In genomic region chr7:12706900-12707536, GRCh38 we compare ENCODE assay signal across 11 cellular contexts. TPM values are rescaled to one million over a fixed set of nuclear protein-coding genes. Genes with fewer than 3 reads are reported as not detected.
DNase-seq lines count a peak whose midpoint lies in the region; ATAC-seq and TF ChIP-seq lines count a peak whose summit lies in the region.
"Had no signal": no experiment of that assay in that cellular context is flagged by ENCODE, and none has a peak within 500 bp of the region (broad histone marks: within the 10 kb centered on the region; RNA-seq: fewer than 3 reads in every experiment).

No MANE protein-coding gene starts in this region.

- CTCF ChIA-PET in RWPE1 (lab: Yijun Ruan, JAX), result no interaction called here
- CTCF ChIA-PET in CD8-positive, alpha-beta T cell (lab: Charles Lee), result no interaction called here

- H3K9me3 Mint-ChIP-seq in CD8-positive, alpha-beta T cell, result no peaks in the 10 kb centered on the region
- H3K9me3 Mint-ChIP-seq: T-helper 2 cell treated with Interferon-gamma antibody and Interleukin-4, amounts not matched to agents 5 μg/mL and 100 μg/mL, for 36 hours had no signal

- POLR2A ChIA-PET in RWPE1 (lab: Yijun Ruan, JAX; ENCODE audit: low non-redundant PET), result no interaction called here
- POLR2A ChIA-PET in CD8-positive, alpha-beta T cell (lab: Charles Lee), result interaction anchor here (0.5 to 1.2 kb wide), 2 partner anchors 8 to 1695 kb away, joined by 3 read pairs; no protein-coding TSS in a partner anchor

- no peaks in the 10 kb centered on the region for H3K9me3 ChIP-seq in thyroid gland
- no peaks in the 10 kb centered on the region for H3K9me3 ChIP-seq in CD8-positive, alpha-beta T cell (ENCODE audit: low read length)

- peak; percentile 97 for ATAC-seq in foreskin keratinocyte
- ATAC-seq in GM18505 (IDR thresholded peaks at IDR 0.05; ENCODE audit: unreplicated experiment), result no peak
- ATAC-seq in GM21723 (IDR thresholded peaks at IDR 0.05; ENCODE audit: unreplicated experiment), result no peak
- no peak for ATAC-seq in CD8-positive, alpha-beta T cell

- no peak overlapping the region for H3K27ac Mint-ChIP-seq in CD8-positive, alpha-beta T cell
- H3K27ac Mint-ChIP-seq: T-helper 2 cell treated with Interferon-gamma antibody and Interleukin-4, amounts not matched to agents 5 μg/mL and 100 μg/mL, for 36 hours had no signal

- DNase-seq in NCI-H128 (lab: John Stamatoyannopoulos, UW; ENCODE audit: unreplicated experiment) (peak; percentile 24), RWPE1 (ENCODE audit: low spot score) (peak; percentile 60), foreskin keratinocyte (peak; percentile 64 to 73), thyroid gland (no peak)
- no peak for DNase-seq in CD8-positive, alpha-beta T cell
- DNase-seq: cerebellar nuclear complex, NCI-H82 had no signal

- TF ChIP-seq POLR2A in thyroid gland (IDR thresholded peaks at IDR 0.05) (no peak), GM18505 (IDR thresholded peaks at IDR 0.05; ENCODE audit: borderline replicate concordance, extremely low read depth, insufficient read depth, insufficient read length) (no peak)

- H2AFZ ChIP-seq in ACC112 (ENCODE audit: low read length, unreplicated experiment), result peak overlapping the region; percentile 35

- H3K27ac ChIP-seq in ACC112 (ENCODE audit: low read depth, low read length) (peak overlapping the region; percentile 41), RWPE1 (no peak overlapping the region), foreskin keratinocyte (no peak overlapping the region), thyroid gland (no peak overlapping the region)
- H3K27ac ChIP-seq in CD8-positive, alpha-beta T cell (ENCODE audit: low read depth, low read length), result no peak overlapping the region

- peaks cover 29% of the 10 kb centered on the region for H3K4me1 ChIP-seq in ACC112 (ENCODE audit: control insufficient read depth, insufficient read depth, low read length, unreplicated experiment)
- peaks cover 35% of the 10 kb centered on the region for H3K4me1 ChIP-seq in foreskin keratinocyte
- H3K4me1 ChIP-seq in thyroid gland, result peaks cover 8 to 10% of the 10 kb centered on the region in 2 donors
- H3K4me1 ChIP-seq in CD8-positive, alpha-beta T cell (ENCODE audit: insufficient read depth, low read length), result no peaks in the 10 kb centered on the region

- TF ChIP-seq CTCF in RWPE1 (conservative IDR thresholded peaks at IDR 0.05; ENCODE audit: low read depth), result no peak
- TF ChIP-seq CTCF in foreskin keratinocyte (conservative IDR thresholded peaks at IDR 0.05), result no peak
- TF ChIP-seq CTCF in thyroid gland (IDR thresholded peaks at IDR 0.05), result no peak
- no peak for TF ChIP-seq CTCF in CD8-positive, alpha-beta T cell (IDR thresholded peaks at IDR 0.05)

- no peaks in the 10 kb centered on the region for H3K27me3 Mint-ChIP-seq in CD8-positive, alpha-beta T cell (ENCODE audit: low read depth)

- H3K27me3 ChIP-seq in ACC112 (ENCODE audit: insufficient read depth, low read length) (no peaks in the 10 kb centered on the region), foreskin keratinocyte (no peaks in the 10 kb centered on the region), thyroid gland (no peaks in the 10 kb centered on the region)
- H3K27me3 ChIP-seq in CD8-positive, alpha-beta T cell (ENCODE audit: insufficient read depth, low read length), result no peaks in the 10 kb centered on the region

- no peaks in the 10 kb centered on the region for H3K4me1 Mint-ChIP-seq in CD8-positive, alpha-beta T cell (ENCODE audit: low read depth)

- no peaks in the 10 kb centered on the region for H3K36me3 Mint-ChIP-seq in CD8-positive, alpha-beta T cell

- H3K4me3 Mint-ChIP-seq in CD8-positive, alpha-beta T cell, result no peak overlapping the region
- H3K4me3 Mint-ChIP-seq: T-helper 2 cell treated with Interferon-gamma antibody and Interleukin-4, amounts not matched to agents 5 μg/mL and 100 μg/mL, for 36 hours had no signal

- intact Hi-C loops in thyroid gland (cut with DNase I), result no loop called here
- intact Hi-C loops in CD8-positive, alpha-beta T cell (cut with DNase I, micrococcal nuclease), result no loop called here

- no peaks in the 10 kb centered on the region for H3K36me3 ChIP-seq in ACC112 (ENCODE audit: insufficient read depth, low read length)
- H3K36me3 ChIP-seq in thyroid gland, result no peaks in the 10 kb centered on the region
- no peaks in the 10 kb centered on the region for H3K36me3 ChIP-seq in CD8-positive, alpha-beta T cell (ENCODE audit: insufficient read depth, low read length)

- H3K4me3 ChIP-seq in ACC112 (ENCODE audit: low read depth, low read length) (0 out of 2 replicates have a peak overlapping the region, but pooled peaks have one; percentile 6), thyroid gland (replicated peaks in 1 of 3) (no peak overlapping the region)
- no peak overlapping the region for H3K4me3 ChIP-seq in CD8-positive, alpha-beta T cell (ENCODE audit: low read depth, low read length)

- H3K79me2 ChIP-seq in ACC112 (ENCODE audit: control insufficient read depth, insufficient read depth, low read length, unreplicated experiment), result no peaks in the 10 kb centered on the region

RNA-seq across cellular contexts. Expression of gene ARL4A, which starts 19.6 kb away (rescaled TPM):
- total RNA-seq in foreskin keratinocyte, result 14.0 and 15.3 TPM in 2 replicates
- polyA plus RNA-seq in foreskin keratinocyte, result 11.0 and 15.0 TPM in 2 replicates
- 10 to 100 TPM; 30.6 to 87.6 (median 43.4) TPM for total RNA-seq in thyroid gland
- total RNA-seq in CD8-positive, alpha-beta T cell, result 10 to 100 TPM; 48.6 to 56.2 TPM

Comparison
In these comparisons a context has a peak if more than half of its experiments do, and no peak if none do; other contexts are left out.
1. DNase-seq: peak in NCI-H128 (single experiment), RWPE1 (single experiment) and foreskin keratinocyte (2 of 2); none in thyroid gland (0 of 2) and CD8-positive, alpha-beta T cell (0 of 7).